In the genomic region with DNA sequence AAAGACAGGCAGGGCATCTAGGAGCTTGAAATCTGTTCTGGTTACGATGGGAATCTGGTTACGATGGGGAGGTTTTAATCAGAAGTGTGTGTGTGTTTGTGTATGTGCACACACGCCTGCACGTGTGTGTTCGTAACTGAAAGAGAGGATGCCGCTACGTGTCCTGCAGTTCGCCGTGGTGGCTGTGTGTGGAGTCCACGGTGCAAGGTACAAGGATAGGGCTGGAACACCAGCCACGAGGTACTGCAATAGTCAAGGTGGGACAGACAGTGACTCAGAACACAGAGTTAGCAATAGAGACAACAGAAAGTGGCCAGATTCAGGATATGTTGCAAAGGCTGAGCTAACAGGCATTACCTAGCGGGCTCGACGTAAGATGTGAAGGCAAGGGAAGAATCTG, we compare ENCODE assay signal across 7 cellular contexts. TPM values are rescaled to one million over a fixed set of nuclear protein-coding genes. Genes with fewer than 3 reads are reported as not detected.
"Had no signal": no experiment of that assay in that cellular context is flagged by ENCODE, and none has a peak within 500 bp of the region (broad histone marks: within the 10 kb centered on the region; RNA-seq: fewer than 3 reads in every experiment).

No MANE protein-coding gene starts in this region.

- ATAC-seq: HCT116 had no signal

- DNase-seq: GM23248, GOT3, H7, HFFc6, IMR-90 had no signal

- H3K4me3 Mint-ChIP-seq: HFFc6 had no signal

- H3K9me3 ChIP-seq: HAP-1 had no signal

- H3K27ac ChIP-seq: GM23248 had no signal

- H3K4me3 ChIP-seq: GM23248, HAP-1 had no signal

- H3K27ac Mint-ChIP-seq: HFFc6 had no signal

- H3K4me1 ChIP-seq: HAP-1 had no signal

RNA-seq across cellular contexts. Expression of gene IGSF9B, which starts 46.7 kb away (rescaled TPM):
- total RNA-seq: GM23248, HFFc6 had no signal
